ENCODE assay signal across 36 cellular contexts in the genomic region with DNA sequence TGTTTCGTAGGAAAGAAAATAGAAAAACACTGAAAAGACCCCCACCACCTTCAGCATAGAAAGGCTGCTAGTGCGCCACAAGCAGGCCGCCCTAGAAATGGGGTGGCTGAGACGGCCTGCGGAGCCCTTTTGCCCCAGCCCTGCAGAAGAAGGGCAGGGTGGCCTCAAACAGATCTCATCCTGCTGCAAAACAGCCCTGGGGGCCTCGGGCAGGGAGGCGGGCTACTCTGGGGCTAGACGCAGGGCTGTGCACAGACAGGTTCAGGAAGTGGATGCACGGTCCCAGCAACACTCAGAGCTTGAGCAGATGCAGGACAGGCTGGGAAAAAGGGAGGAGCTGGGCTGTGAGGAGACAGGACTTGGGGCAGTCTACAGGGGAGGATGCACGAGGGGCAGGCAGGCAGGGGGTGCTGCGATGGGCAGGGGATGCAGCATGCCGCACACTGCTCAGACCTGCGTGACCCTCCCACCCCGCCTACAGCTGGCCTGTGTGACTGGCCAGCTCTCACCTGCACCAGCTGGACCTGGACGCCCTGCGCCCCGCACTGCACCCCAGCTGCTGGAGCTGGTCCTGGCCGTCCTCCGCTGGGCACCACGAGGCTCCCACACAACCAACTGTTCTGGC. TPM values are rescaled to one million over a fixed set of nuclear protein-coding genes. Genes with fewer than 3 reads are reported as not detected.
DNase-seq lines count a peak whose midpoint lies in the region; ATAC-seq, FAIRE-seq and TF ChIP-seq lines count a peak whose summit lies in the region.
"Had no signal": no experiment of that assay in that cellular context is flagged by ENCODE, and none has a peak within 500 bp of the region (broad histone marks: within the 10 kb centered on the region; RNA-seq: fewer than 3 reads in every experiment).

No MANE protein-coding gene starts in this region.

- H3K36me3 Mint-ChIP-seq in type B pancreatic cell = peaks cover 5% of the 10 kb centered on the region
- H3K36me3 Mint-ChIP-seq in progenitor cell of endocrine pancreas (ENCODE audit: insufficient read depth) = peaks cover 3% of the 10 kb centered on the region

- H3K4me1 ChIP-seq in Peyer's patch = no peaks in the 10 kb centered on the region
- H3K4me1 ChIP-seq: ascending aorta, BLaER1, thyroid gland had no signal

- FAIRE-seq in GM19239 (lab: Jason Lieb, UNC) = no peak
- FAIRE-seq: colon, H54 had no signal

- H3K4me1 Mint-ChIP-seq in type B pancreatic cell (ENCODE audit: unreplicated experiment) = peaks cover 15% of the 10 kb centered on the region
- H3K4me1 Mint-ChIP-seq in progenitor cell of endocrine pancreas (ENCODE audit: low read depth) = peaks cover 10% of the 10 kb centered on the region
- H3K4me1 Mint-ChIP-seq: activated CD4-positive, alpha-beta T cell treated with anti-CD3 and anti-CD28 coated beads for 36 hours; activated naive CD8-positive, alpha-beta T cell treated with anti-CD3 and anti-CD28 coated beads for 36 hours; mesothelial cell of epicardium had no signal

- no peak overlapping the region for H3K4me3 ChIP-seq in Peyer's patch
- H3K4me3 ChIP-seq: ascending aorta, BLaER1, cardiac muscle cell, left lung, thyroid gland had no signal

- no peaks in the 10 kb centered on the region for H3K27me3 Mint-ChIP-seq in type B pancreatic cell
- no peaks in the 10 kb centered on the region for H3K27me3 Mint-ChIP-seq in progenitor cell of endocrine pancreas
- H3K27me3 Mint-ChIP-seq: activated CD4-positive, alpha-beta T cell treated with anti-CD3 and anti-CD28 coated beads for 36 hours; activated naive CD8-positive, alpha-beta T cell treated with anti-CD3 and anti-CD28 coated beads for 36 hours; stimulated activated naive CD8-positive, alpha-beta T cell treated with anti-CD3 and anti-CD28 coated beads, Interleukin-15, Interleukin-2, amounts not matched to agents 100 ng/mL and 50 ng/mL, for 24 hours had no signal

- TF ChIP-seq CTCF in Peyer's patch (IDR thresholded peaks at IDR 0.05) (no peak), type B pancreatic cell (conservative IDR thresholded peaks at IDR 0.05) (no peak), progenitor cell of endocrine pancreas (IDR thresholded peaks at IDR 0.05; ENCODE audit: unreplicated experiment) (no peak)

- TF ChIP-seq POLR2A in Peyer's patch (IDR thresholded peaks at IDR 0.05) = no peak

- no peaks in the 10 kb centered on the region for H3K9me3 Mint-ChIP-seq in type B pancreatic cell
- H3K9me3 Mint-ChIP-seq in progenitor cell of endocrine pancreas (ENCODE audit: low read depth) = no peaks in the 10 kb centered on the region
- H3K9me3 Mint-ChIP-seq: activated naive CD8-positive, alpha-beta T cell treated with anti-CD3 and anti-CD28 coated beads for 36 hours; immature natural killer cell; mesothelial cell of epicardium; stimulated activated naive CD8-positive, alpha-beta T cell treated with anti-CD3 and anti-CD28 coated beads, Interleukin-15, Interleukin-2, amounts not matched to agents 100 ng/mL and 50 ng/mL, for 24 hours had no signal

- peaks cover 0 to 34% (median 0%) of the 10 kb centered on the region in 3 donors for H3K36me3 ChIP-seq in Peyer's patch

- H3K27me3 ChIP-seq in Peyer's patch = no peaks in the 10 kb centered on the region
- H3K27me3 ChIP-seq: ascending aorta, BLaER1, cardiac muscle cell, left lung, thyroid gland had no signal

- no peak for ATAC-seq in sciatic nerve
- ATAC-seq in HG02571 (IDR thresholded peaks at IDR 0.05; ENCODE audit: unreplicated experiment) = no peak
- ATAC-seq: activated CD4-positive, alpha-beta T cell treated with anti-CD3 and anti-CD28 coated beads for 36 hours; activated CD8-positive, alpha-beta T cell treated with anti-CD3 and anti-CD28 coated beads, Interleukin-2, amount 10 ng/mL, durations not matched to agents 7 days and 5 days; left lung; SK-N-SH treated with all-trans-retinoic acid at 6 μM for 48 hours had no signal

- intact Hi-C loops in sciatic nerve (cut with DNase I) = loop anchor here (10.0 kb wide), 1 partner anchor 1523 kb away; no protein-coding TSS in a partner anchor

- no peaks in the 10 kb centered on the region for H3K9me3 ChIP-seq in Peyer's patch
- H3K9me3 ChIP-seq: ascending aorta, BLaER1, left lung, thyroid gland had no signal

- H3K27ac ChIP-seq in Peyer's patch = no peak overlapping the region
- H3K27ac ChIP-seq: ascending aorta, BLaER1, cardiac muscle cell, epithelial cell of prostate, left lung, thyroid gland had no signal

- H3K27ac Mint-ChIP-seq in type B pancreatic cell (no peak overlapping the region), progenitor cell of endocrine pancreas (no peak overlapping the region)
- H3K27ac Mint-ChIP-seq: activated CD4-positive, alpha-beta T cell treated with anti-CD3 and anti-CD28 coated beads for 36 hours; activated CD8-positive, alpha-beta T cell treated with anti-CD3 and anti-CD28 coated beads, Interleukin-2, amount 10 ng/mL, durations not matched to agents 7 days and 5 days; activated naive CD8-positive, alpha-beta T cell treated with anti-CD3 and anti-CD28 coated beads for 36 hours; immature natural killer cell; mesothelial cell of epicardium; stimulated activated naive CD8-positive, alpha-beta T cell treated with anti-CD3 and anti-CD28 coated beads, Interleukin-15, Interleukin-2, amounts not matched to agents 100 ng/mL and 50 ng/mL, for 24 hours had no signal

- no peak overlapping the region for H3K4me3 Mint-ChIP-seq in type B pancreatic cell
- H3K4me3 Mint-ChIP-seq in progenitor cell of endocrine pancreas (ENCODE audit: low read depth) = no peak overlapping the region
- H3K4me3 Mint-ChIP-seq: activated CD4-positive, alpha-beta T cell treated with anti-CD3 and anti-CD28 coated beads for 36 hours; activated CD8-positive, alpha-beta T cell treated with anti-CD3 and anti-CD28 coated beads, Interleukin-2, amount 10 ng/mL, durations not matched to agents 7 days and 5 days; activated naive CD8-positive, alpha-beta T cell treated with anti-CD3 and anti-CD28 coated beads for 36 hours; immature natural killer cell; mesothelial cell of epicardium; stimulated activated naive CD8-positive, alpha-beta T cell treated with anti-CD3 and anti-CD28 coated beads, Interleukin-15, Interleukin-2, amounts not matched to agents 100 ng/mL and 50 ng/mL, for 24 hours had no signal

- DNase-seq in D341Med (ENCODE audit: low spot score) = peak; percentile 25
- DNase-seq in Peyer's patch = peak in 2 of 3 donors; percentile 36 to 42
- DNase-seq in islet precursor cell = peak; percentile 56
- peak; percentile 50 for DNase-seq in sciatic nerve (ENCODE audit: low spot score)
- DNase-seq in GM19239 (ENCODE audit: insufficient read length, low spot score) = no peak
- DNase-seq in type B pancreatic cell (ENCODE audit: extremely low spot score, unreplicated experiment) = no peak
- DNase-seq in progenitor cell of endocrine pancreas (ENCODE audit: low spot score, unreplicated experiment) = no peak
- DNase-seq: activated CD4-positive, alpha-beta T cell treated with anti-CD3 and anti-CD28 coated beads for 36 hours; activated CD8-positive, alpha-beta T cell treated with anti-CD3 and anti-CD28 coated beads, Interleukin-2, amount 10 ng/mL, durations not matched to agents 7 days and 5 days; activated effector memory CD4-positive, alpha-beta T cell treated with anti-CD3 and anti-CD28 coated beads, Interleukin-2, amount 50 U/mL, for 16 hours; activated naive CD8-positive, alpha-beta T cell treated with anti-CD3 and anti-CD28 coated beads for 36 hours; activated T-cell treated with anti-CD3 and anti-CD28 coated beads, Interleukin-2, amount 50 U/mL, for 1 hour; effector CD8-positive, alpha-beta T cell; immature natural killer cell; KG1; NCI-H1105; NCI-H187 treated with DMSO at 0.1 percent for 48 hours; NCI-H2171; NCI-H510A; OCI-M1; T-helper 2 cell; thyroid gland had no signal

RNA-seq across cellular contexts. Expression of a gene that starts 34.3 kb away (rescaled TPM):
- total RNA-seq in Peyer's patch = 10 to 100 TPM; 44.1 to 99.8 (median 67.5) TPM
- 39.7 TPM for total RNA-seq in sciatic nerve
- total RNA-seq in type B pancreatic cell (ENCODE audit: low replicate concordance) = 29.0 and 30.0 TPM in 2 replicates
- 40.0 and 40.5 TPM in 2 replicates for total RNA-seq in progenitor cell of endocrine pancreas

RNA-seq across cellular contexts. Expression of a gene that starts 46.7 kb away (rescaled TPM):
- total RNA-seq in Peyer's patch (not detected), sciatic nerve (1.5 TPM), type B pancreatic cell (ENCODE audit: low replicate concordance) (4.3 TPM in 1 of 2 replicates, not detected in the other), progenitor cell of endocrine pancreas (0.79 and 1.00 TPM in 2 replicates)
- total RNA-seq: activated CD4-positive, alpha-beta T cell treated with anti-CD3 and anti-CD28 coated beads for 36 hours; activated CD8-positive, alpha-beta T cell treated with anti-CD3 and anti-CD28 coated beads, Interleukin-2, amount 10 ng/mL, durations not matched to agents 7 days and 5 days; activated naive CD8-positive, alpha-beta T cell treated with anti-CD3 and anti-CD28 coated beads for 36 hours; ascending aorta; cardiac muscle cell; glomerular endothelial cell; MCF 10A; mesothelial cell of epicardium; skeletal muscle tissue; thyroid gland had no signal

Comparison
In these comparisons a context has a peak if more than half of its experiments do, and no peak if none do; other contexts are left out.
1. DNase-seq: peak in D341Med (single experiment), Peyer's patch (2 of 3), islet precursor cell (single experiment) and sciatic nerve (single experiment); none in GM19239 (single experiment), type B pancreatic cell (single experiment) and progenitor cell of endocrine pancreas (single experiment).